18 cellular contexts compared by ENCODE assay signal in genomic region chr20:54545959-54546358, GRCh38.
"Had no signal": no experiment of that assay in that cellular context is flagged by ENCODE, and none has a peak within 500 bp of the region (broad histone marks: within the 10 kb centered on the region; RNA-seq: fewer than 3 reads in every experiment).

No MANE protein-coding gene starts in this region.

- H3K36me3 Mint-ChIP-seq: activated CD4-positive, alpha-beta memory T cell treated with anti-CD3 and anti-CD28 coated beads for 36 hours; activated naive CD8-positive, alpha-beta T cell treated with anti-CD3 and anti-CD28 coated beads for 36 hours; T-cell had no signal

- H3K27ac Mint-ChIP-seq: activated B cell treated with CpG ODN at 0.5 μM for 24 hours; activated CD4-positive, alpha-beta memory T cell treated with anti-CD3 and anti-CD28 coated beads for 36 hours; activated naive CD8-positive, alpha-beta T cell treated with anti-CD3 and anti-CD28 coated beads for 36 hours; progenitor cell of endocrine pancreas; stimulated activated naive CD8-positive, alpha-beta T cell treated with anti-CD3 and anti-CD28 coated beads, Interleukin-15, Interleukin-2, amounts not matched to agents 100 ng/mL and 50 ng/mL, for 24 hours; T-cell had no signal

- H3K9me3 ChIP-seq: gastrocnemius medialis, tibial nerve, vagina had no signal

- H3K9me3 Mint-ChIP-seq: activated B cell treated with CpG ODN at 0.5 μM for 24 hours; activated CD4-positive, alpha-beta memory T cell treated with anti-CD3 and anti-CD28 coated beads for 36 hours; stimulated activated naive CD8-positive, alpha-beta T cell treated with anti-CD3 and anti-CD28 coated beads, Interleukin-15, Interleukin-2, amounts not matched to agents 100 ng/mL and 50 ng/mL, for 24 hours had no signal

- H3K36me3 ChIP-seq: gastrocnemius medialis, tibial nerve, vagina had no signal

- ATAC-seq: gastrocnemius medialis, left ventricle myocardium superior, T-cell had no signal

- H3K4me3 ChIP-seq: gastrocnemius medialis, tibial nerve, vagina had no signal

- H3K27me3 ChIP-seq: gastrocnemius medialis, tibial nerve, vagina had no signal

- H3K27me3 Mint-ChIP-seq: progenitor cell of endocrine pancreas had no signal

- H3K4me3 Mint-ChIP-seq: activated B cell treated with CpG ODN at 0.5 μM for 24 hours; activated CD4-positive, alpha-beta memory T cell treated with anti-CD3 and anti-CD28 coated beads for 36 hours; activated naive CD8-positive, alpha-beta T cell treated with anti-CD3 and anti-CD28 coated beads for 36 hours; stimulated activated naive CD8-positive, alpha-beta T cell treated with anti-CD3 and anti-CD28 coated beads, Interleukin-15, Interleukin-2, amounts not matched to agents 100 ng/mL and 50 ng/mL, for 24 hours; T-cell had no signal

- H3K4me1 Mint-ChIP-seq: activated B cell treated with CpG ODN at 0.5 μM for 24 hours, T-cell had no signal

- H3K4me1 ChIP-seq: gastrocnemius medialis, vagina had no signal

- DNase-seq: activated B cell treated with CpG ODN at 0.5 μM for 24 hours; activated CD4-positive, alpha-beta memory T cell treated with anti-CD3 and anti-CD28 coated beads for 36 hours; activated CD4-positive, alpha-beta T cell treated with anti-CD3 and anti-CD28 coated beads for 4 hours; activated naive CD4-positive, alpha-beta T cell; activated naive CD8-positive, alpha-beta T cell treated with anti-CD3 and anti-CD28 coated beads for 36 hours; amygdala; dermis blood vessel endothelial cell; effector memory CD4-positive, alpha-beta T cell; gastrocnemius medialis; head of caudate nucleus; left ventricle myocardium superior; occipital lobe; stimulated activated CD4-positive, alpha-beta T cell treated with anti-CD3 and anti-CD28 coated beads, Interleukin-2, amount 100 ng/mL, for 24 hours; T-cell had no signal
